ENCODE assay signal across 25 cellular contexts in genomic region chr13:26412263-26412662, GRCh38.
"Had no signal": no experiment of that assay in that cellular context is flagged by ENCODE, and none has a peak within 500 bp of the region (broad histone marks: within the 10 kb centered on the region; RNA-seq: fewer than 3 reads in every experiment).

No MANE protein-coding gene starts in this region.

- ATAC-seq: gastroesophageal sphincter; left lung; natural killer cell; psoas muscle; right cardiac atrium; stimulated activated effector memory CD8-positive, alpha-beta T cell treated with anti-CD3 and anti-CD28 coated beads, Interleukin-12 subunit alpha, Interleukin-12 subunit beta, amount 100 ng/mL, for 72 hours had no signal

- H3K36me3 Mint-ChIP-seq: activated naive CD4-positive, alpha-beta T cell treated with anti-CD3 and anti-CD28 coated beads, Interleukin-2, amount 10 ng/mL, durations not matched to agents 7 days and 5 days; natural killer cell; stimulated activated effector memory CD8-positive, alpha-beta T cell treated with anti-CD3 and anti-CD28 coated beads, Interleukin-12 subunit alpha, Interleukin-12 subunit beta, amount 100 ng/mL, for 72 hours had no signal

- H3K27ac Mint-ChIP-seq: activated CD4-positive, alpha-beta memory T cell treated with anti-CD3 and anti-CD28 coated beads, Interleukin-2, amount 10 ng/mL, durations not matched to agents 7 days and 5 days; activated naive CD4-positive, alpha-beta T cell treated with anti-CD3 and anti-CD28 coated beads, Interleukin-2, amount 10 ng/mL, durations not matched to agents 7 days and 5 days; dendritic cell treated with granulocyte-macrophage colony-stimulating factor and Interleukin-4, amounts not matched to agents 40 ng/mL and 50 ng/mL, for 4 days; mesothelial cell of epicardium; natural killer cell; stimulated activated effector memory CD8-positive, alpha-beta T cell treated with anti-CD3 and anti-CD28 coated beads, Interleukin-12 subunit alpha, Interleukin-12 subunit beta, amount 100 ng/mL, for 72 hours; T-helper 1 cell treated with Interleukin-12 subunit alpha and Interleukin-12 subunit beta and Interleukin-4 antibody, amounts not matched to agents 30 μg/mL and 1 μg/mL, for 36 hours had no signal

- H3K4me3 Mint-ChIP-seq: activated CD4-positive, alpha-beta memory T cell treated with anti-CD3 and anti-CD28 coated beads, Interleukin-2, amount 10 ng/mL, durations not matched to agents 7 days and 5 days; activated naive CD4-positive, alpha-beta T cell treated with anti-CD3 and anti-CD28 coated beads, Interleukin-2, amount 10 ng/mL, durations not matched to agents 7 days and 5 days; dendritic cell treated with granulocyte-macrophage colony-stimulating factor and Interleukin-4, amounts not matched to agents 40 ng/mL and 50 ng/mL, for 4 days; mesothelial cell of epicardium; natural killer cell; stimulated activated effector memory CD8-positive, alpha-beta T cell treated with anti-CD3 and anti-CD28 coated beads, Interleukin-12 subunit alpha, Interleukin-12 subunit beta, amount 100 ng/mL, for 72 hours; T-helper 1 cell treated with Interleukin-12 subunit alpha and Interleukin-12 subunit beta and Interleukin-4 antibody, amounts not matched to agents 30 μg/mL and 1 μg/mL, for 36 hours had no signal

- DNase-seq: activated CD4-positive, alpha-beta memory T cell treated with anti-CD3 and anti-CD28 coated beads, Interleukin-2, amount 10 ng/mL, durations not matched to agents 7 days and 5 days; activated CD4-positive, alpha-beta T cell treated with anti-CD3 and anti-CD28 coated beads for 4 hours; activated CD4-positive, CD25-positive, alpha-beta regulatory T cell; activated effector memory CD4-positive, alpha-beta T cell treated with anti-CD3 and anti-CD28 coated beads, Interleukin-2, amount 50 U/mL, for 16 hours; activated naive CD4-positive, alpha-beta T cell treated with anti-CD3 and anti-CD28 coated beads, Interleukin-2, amount 10 ng/mL, durations not matched to agents 7 days and 5 days; caudate nucleus; effector memory CD4-positive, alpha-beta T cell; kidney; left lung; mammary epithelial cell; natural killer cell; psoas muscle; right cardiac atrium; stimulated activated CD4-positive, alpha-beta T cell treated with anti-CD3 and anti-CD28 coated beads, Interleukin-2, amount 100 ng/mL, for 24 hours; stomach; T1000 had no signal

- H3K36me3 ChIP-seq: left lung, suprapubic skin had no signal

- H3K27ac ChIP-seq: esophagus muscularis mucosa, gastroesophageal sphincter, left lung, psoas muscle, skin epidermis, stomach, suprapubic skin, tibial nerve had no signal

- H3K4me3 ChIP-seq: esophagus muscularis mucosa, gastroesophageal sphincter, left lung, psoas muscle, skin epidermis, stomach, suprapubic skin, tibial nerve had no signal

- H3K9me3 Mint-ChIP-seq: activated CD4-positive, alpha-beta memory T cell treated with anti-CD3 and anti-CD28 coated beads, Interleukin-2, amount 10 ng/mL, durations not matched to agents 7 days and 5 days; activated naive CD4-positive, alpha-beta T cell treated with anti-CD3 and anti-CD28 coated beads, Interleukin-2, amount 10 ng/mL, durations not matched to agents 7 days and 5 days; dendritic cell treated with granulocyte-macrophage colony-stimulating factor and Interleukin-4, amounts not matched to agents 40 ng/mL and 50 ng/mL, for 4 days; natural killer cell; stimulated activated effector memory CD8-positive, alpha-beta T cell treated with anti-CD3 and anti-CD28 coated beads, Interleukin-12 subunit alpha, Interleukin-12 subunit beta, amount 100 ng/mL, for 72 hours; T-helper 1 cell treated with Interleukin-12 subunit alpha and Interleukin-12 subunit beta and Interleukin-4 antibody, amounts not matched to agents 30 μg/mL and 1 μg/mL, for 36 hours had no signal

- H3K27me3 Mint-ChIP-seq: activated naive CD4-positive, alpha-beta T cell treated with anti-CD3 and anti-CD28 coated beads, Interleukin-2, amount 10 ng/mL, durations not matched to agents 7 days and 5 days; dendritic cell treated with granulocyte-macrophage colony-stimulating factor and Interleukin-4, amounts not matched to agents 40 ng/mL and 50 ng/mL, for 4 days had no signal

- H3K4me1 ChIP-seq: esophagus muscularis mucosa, gastroesophageal sphincter, left lung, psoas muscle, stomach, suprapubic skin, tibial nerve had no signal

- H3K4me1 Mint-ChIP-seq: activated CD4-positive, alpha-beta memory T cell treated with anti-CD3 and anti-CD28 coated beads, Interleukin-2, amount 10 ng/mL, durations not matched to agents 7 days and 5 days; activated naive CD4-positive, alpha-beta T cell treated with anti-CD3 and anti-CD28 coated beads, Interleukin-2, amount 10 ng/mL, durations not matched to agents 7 days and 5 days; mesothelial cell of epicardium; stimulated activated effector memory CD8-positive, alpha-beta T cell treated with anti-CD3 and anti-CD28 coated beads, Interleukin-12 subunit alpha, Interleukin-12 subunit beta, amount 100 ng/mL, for 72 hours had no signal

- H3K9me3 ChIP-seq: left lung, psoas muscle, stomach, suprapubic skin had no signal

- H3K27me3 ChIP-seq: esophagus muscularis mucosa, gastroesophageal sphincter, left lung, stomach, suprapubic skin, tibial nerve had no signal
